Comparison of ENCODE assay signal across 1 cellular context in genomic region chr1:205298191-205298994, GRCh38.
TF ChIP-seq lines count a peak whose summit lies in the region.

No MANE protein-coding gene starts in this region.

TF ChIP-seq in A549, 52 proteins besides CTCF, POLR2A, EP300 and RAD21 (continued from another document):
- TF ChIP-seq FOXS1 (CRISPR knock-in tag; IDR thresholded peaks at IDR 0.05) (peak; percentile 74), HOXB13 (CRISPR knock-in tag; IDR thresholded peaks at IDR 0.05; ENCODE audit: low read depth) (peak; percentile 97), KDM1A (IDR thresholded peaks at IDR 0.05; ENCODE audit: low read depth) (no peak), BHLHE40 (IDR thresholded peaks at IDR 0.05; ENCODE audit: low read depth, low read length) (no peak), NPAS2 (CRISPR knock-in tag; IDR thresholded peaks at IDR 0.05; ENCODE audit: borderline replicate concordance) (no peak), ZFP36 (IDR thresholded peaks at IDR 0.05; ENCODE audit: borderline replicate concordance, partially characterized antibody) (no peak), FOSL2 (IDR thresholded peaks at IDR 0.05) (peak; percentile 94), FOSL2 (CRISPR knock-in tag; IDR thresholded peaks at IDR 0.05) (peak; percentile 97), MAZ (IDR thresholded peaks at IDR 0.05; ENCODE audit: borderline replicate concordance, low read depth, low read length) (no peak), EHMT2 (IDR thresholded peaks at IDR 0.05; ENCODE audit: low read depth) (no peak), CEBPB (IDR thresholded peaks at IDR 0.05) (peak; percentile 53 to 88; a peak in 3 of 4 replicates), MYC (IDR thresholded peaks at IDR 0.05; ENCODE audit: borderline replicate concordance, low read length) (no peak), REST (IDR thresholded peaks at IDR 0.05) (no peak), RFX5 (IDR thresholded peaks at IDR 0.05) (no peak), PBX3 (IDR thresholded peaks at IDR 0.05) (peak; percentile 92), BCL3 (IDR thresholded peaks at IDR 0.05) (peak; percentile 92; the same call in 2 of the 3 replicates), NR3C1 (IDR thresholded peaks at IDR 0.05) (no peak), HEYL (CRISPR knock-in tag; IDR thresholded peaks at IDR 0.05) (peak; percentile 73; the same call in 1 of the 2 replicates), RCOR1 (IDR thresholded peaks at IDR 0.05; ENCODE audit: low read depth, low read length) (no peak), ELK1 (IDR thresholded peaks at IDR 0.05; ENCODE audit: low read depth, low read length) (no peak), SREBF2 (IDR thresholded peaks at IDR 0.05) (no peak), PHF8 (IDR thresholded peaks at IDR 0.05; ENCODE audit: borderline replicate concordance, low read depth) (no peak), POLR2AphosphoS2 (conservative IDR thresholded peaks at IDR 0.05; ENCODE audit: low read length) (no peak; the same call in 1 of the 2 replicates), TP53 (CRISPR knock-in tag; IDR thresholded peaks at IDR 0.05) (no peak), RARB (CRISPR knock-in tag; IDR thresholded peaks at IDR 0.05) (peak; percentile 20; the same call in 1 of the 2 replicates), TFCP2L1 (CRISPR knock-in tag; IDR thresholded peaks at IDR 0.05) (peak; percentile 4; the same call in 1 of the 2 replicates), HOXA7 (CRISPR knock-in tag; IDR thresholded peaks at IDR 0.05) (peak; percentile 51; the same call in 1 of the 2 replicates), ZC3H11A (IDR thresholded peaks at IDR 0.05) (no peak), NFE2L2 (conservative IDR thresholded peaks at IDR 0.05; ENCODE audit: low read length) (no peak; the same call in 1 of the 2 replicates), ZSCAN20 (CRISPR knock-in tag; IDR thresholded peaks at IDR 0.05) (peak; percentile 56; the same call in 1 of the 2 replicates), HMGXB4 (CRISPR knock-in tag; IDR thresholded peaks at IDR 0.05; ENCODE audit: borderline replicate concordance) (no peak), CHD4 (IDR thresholded peaks at IDR 0.05; ENCODE audit: borderline replicate concordance) (no peak), CBX2 (IDR thresholded peaks at IDR 0.05; ENCODE audit: borderline replicate concordance, low read depth) (no peak), KDM5A (IDR thresholded peaks at IDR 0.05) (no peak), JUNB (IDR thresholded peaks at IDR 0.05) (peak; percentile 98), JUN (IDR thresholded peaks at IDR 0.05) (peak; percentile 99), GATA3 (IDR thresholded peaks at IDR 0.05; ENCODE audit: borderline replicate concordance) (peak; percentile 99), ATOH8 (CRISPR knock-in tag; IDR thresholded peaks at IDR 0.05; ENCODE audit: low read depth) (0 out of 2 replicates have a peak, but pooled peaks have one; percentile 41), SMC3 (IDR thresholded peaks at IDR 0.05) (peak; percentile 60)
